Comparison of ENCODE assay signal across 19 cellular contexts in genomic region chr20:3275966-3276365, GRCh38. TPM values are rescaled to one million over a fixed set of nuclear protein-coding genes. Genes with fewer than 3 reads are reported as not detected.
"Had no signal": no experiment of that assay in that cellular context is flagged by ENCODE, and none has a peak within 500 bp of the region (broad histone marks: within the 10 kb centered on the region; RNA-seq: fewer than 3 reads in every experiment).

No MANE protein-coding gene starts in this region.

- H3K4me3 ChIP-seq: coronary artery, hepatocyte, left ventricle myocardium inferior, SK-N-MC, thoracic aorta had no signal

- DNase-seq: activated CD4-positive, CD25-positive, alpha-beta regulatory T cell treated with anti-CD3 and anti-CD28 coated beads, Interleukin-2, amount 50 U/mL, for 72 hours; activated naive CD8-positive, alpha-beta T cell treated with anti-CD3 and anti-CD28 coated beads, Interleukin-2, amount 50 U/mL, for 24 hours; activated T-cell treated with anti-CD3 and anti-CD28 coated beads for 4 hours; effector CD4-positive, alpha-beta T cell; kidney; left ventricle myocardium inferior; naive thymus-derived CD8-positive, alpha-beta T cell; right cardiac atrium; stimulated activated CD4-positive, alpha-beta T cell treated with anti-CD3 and anti-CD28 coated beads, Interleukin-4, amount 100 ng/mL, for 24 hours; stimulated activated CD8-positive, alpha-beta memory T cell treated with anti-CD3 and anti-CD28 coated beads, Interleukin-4, amount 100 ng/mL, for 48 hours; T-helper 9 cell had no signal

- H3K27me3 ChIP-seq: hepatocyte had no signal

- H3K9me3 ChIP-seq: left ventricle myocardium inferior, thoracic aorta had no signal

- ATAC-seq: activated naive CD8-positive, alpha-beta T cell treated with anti-CD3 and anti-CD28 coated beads, Interleukin-2, amount 50 U/mL, for 24 hours; naive thymus-derived CD8-positive, alpha-beta T cell; right cardiac atrium had no signal

- H3K27ac ChIP-seq: coronary artery, hepatocyte, left ventricle myocardium inferior, SK-N-MC, thoracic aorta had no signal

- H3K27ac Mint-ChIP-seq: activated naive CD4-positive, alpha-beta T cell treated with anti-CD3 and anti-CD28 coated beads for 36 hours; activated naive CD8-positive, alpha-beta T cell treated with anti-CD3 and anti-CD28 coated beads, Interleukin-2, amount 50 U/mL, for 24 hours; activated T-helper 17 cell treated with anti-CD3 and anti-CD28 coated beads, Interleukin-2, amount 50 U/mL, for 72 hours; progenitor cell of endocrine pancreas; stimulated activated naive CD8-positive, alpha-beta T cell treated with anti-CD3 and anti-CD28 coated beads, Interleukin-15, Interleukin-2, amounts not matched to agents 100 ng/mL and 50 ng/mL, for 24 hours had no signal

- H3K27me3 Mint-ChIP-seq: activated naive CD8-positive, alpha-beta T cell treated with anti-CD3 and anti-CD28 coated beads, Interleukin-2, amount 50 U/mL, for 24 hours; activated T-helper 17 cell treated with anti-CD3 and anti-CD28 coated beads, Interleukin-2, amount 50 U/mL, for 72 hours; naive thymus-derived CD8-positive, alpha-beta T cell; progenitor cell of endocrine pancreas; stimulated activated naive CD8-positive, alpha-beta T cell treated with anti-CD3 and anti-CD28 coated beads, Interleukin-15, Interleukin-2, amounts not matched to agents 100 ng/mL and 50 ng/mL, for 24 hours had no signal

- H2AFZ ChIP-seq: hepatocyte had no signal

- H3K79me2 ChIP-seq: hepatocyte had no signal

- H3K4me2 ChIP-seq: hepatocyte had no signal

- H3K9me3 Mint-ChIP-seq: activated naive CD4-positive, alpha-beta T cell treated with anti-CD3 and anti-CD28 coated beads for 36 hours; activated naive CD8-positive, alpha-beta T cell treated with anti-CD3 and anti-CD28 coated beads, Interleukin-2, amount 50 U/mL, for 24 hours; activated T-helper 17 cell treated with anti-CD3 and anti-CD28 coated beads, Interleukin-2, amount 50 U/mL, for 72 hours; naive thymus-derived CD8-positive, alpha-beta T cell; stimulated activated naive CD8-positive, alpha-beta T cell treated with anti-CD3 and anti-CD28 coated beads, Interleukin-15, Interleukin-2, amounts not matched to agents 100 ng/mL and 50 ng/mL, for 24 hours had no signal

- H3K4me1 Mint-ChIP-seq: activated naive CD8-positive, alpha-beta T cell treated with anti-CD3 and anti-CD28 coated beads, Interleukin-2, amount 50 U/mL, for 24 hours; activated T-helper 17 cell treated with anti-CD3 and anti-CD28 coated beads, Interleukin-2, amount 50 U/mL, for 72 hours; naive thymus-derived CD8-positive, alpha-beta T cell had no signal

- H3K4me3 Mint-ChIP-seq: activated naive CD4-positive, alpha-beta T cell treated with anti-CD3 and anti-CD28 coated beads for 36 hours; activated naive CD8-positive, alpha-beta T cell treated with anti-CD3 and anti-CD28 coated beads, Interleukin-2, amount 50 U/mL, for 24 hours; activated T-helper 17 cell treated with anti-CD3 and anti-CD28 coated beads, Interleukin-2, amount 50 U/mL, for 72 hours; naive thymus-derived CD8-positive, alpha-beta T cell; stimulated activated naive CD8-positive, alpha-beta T cell treated with anti-CD3 and anti-CD28 coated beads, Interleukin-15, Interleukin-2, amounts not matched to agents 100 ng/mL and 50 ng/mL, for 24 hours had no signal

RNA-seq across cellular contexts. Expression of gene SLC4A11, which starts 37.0 kb away (rescaled TPM):
- polyA plus RNA-seq: naive thymus-derived CD8-positive, alpha-beta T cell had no signal
